9 cellular contexts compared by ENCODE assay signal in the genomic region with DNA sequence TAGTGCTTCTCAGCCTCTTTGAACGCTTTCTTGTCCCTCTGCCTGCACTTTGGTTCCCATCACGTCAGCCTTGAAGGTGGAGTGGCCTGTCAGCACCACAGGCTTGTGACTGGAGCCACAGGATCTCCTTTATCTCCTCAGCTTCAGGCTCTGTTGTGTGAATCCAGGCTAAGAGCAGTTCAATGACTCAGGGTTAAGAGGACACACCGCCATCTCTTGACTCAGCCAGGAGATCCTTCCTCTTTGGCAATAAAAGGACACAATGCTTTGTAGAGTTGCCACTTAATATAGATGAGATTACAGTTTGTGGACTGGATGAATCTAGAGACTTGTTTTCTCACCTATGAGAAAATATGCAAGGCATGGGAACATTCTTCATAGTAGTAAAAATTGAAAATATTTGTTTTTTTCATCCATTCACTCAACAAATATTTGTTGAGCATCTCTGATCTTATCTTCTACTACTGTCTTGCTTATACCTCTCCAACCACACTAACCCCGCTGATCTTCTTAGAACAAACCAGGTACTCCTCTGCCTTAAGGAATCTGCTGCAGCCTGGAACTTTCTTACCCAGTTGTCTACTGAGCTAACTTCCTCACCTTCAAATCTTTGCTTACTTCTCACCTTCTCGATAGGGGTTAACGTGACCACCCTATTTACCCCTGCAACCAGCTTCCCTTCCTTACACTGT.
DNase-seq lines count a peak whose midpoint lies in the region; ATAC-seq and TF ChIP-seq lines count a peak whose summit lies in the region.
"Had no signal": no experiment of that assay in that cellular context is flagged by ENCODE, and none has a peak within 500 bp of the region (broad histone marks: within the 10 kb centered on the region; RNA-seq: fewer than 3 reads in every experiment).

No MANE protein-coding gene starts in this region.

- H3K14ac ChIP-seq in trophoblast cell (ENCODE audit: low read length) = no peak overlapping the region

- H3F3A ChIP-seq in PC-9 (ENCODE audit: insufficient read depth, low read depth) = peaks cover 51% of the 10 kb centered on the region

- H3K36me3 Mint-ChIP-seq in activated CD4-positive, alpha-beta T cell treated with anti-CD3 and anti-CD28 coated beads, Interleukin-2, amount 10 ng/mL, durations not matched to agents 7 days and 5 days (ENCODE audit: low read depth) = no peaks in the 10 kb centered on the region
- no peaks in the 10 kb centered on the region for H3K36me3 Mint-ChIP-seq in activated T-helper 2 cell treated with anti-CD3 and anti-CD28 coated beads, Interferon-gamma antibody, Interleukin-2, Interleukin-4, amounts not matched to agents 10 μg/mL and 5 μg/mL and 100 μg/mL, durations not matched to agents 14 hours and 24 hours and 36 hours (ENCODE audit: low read depth)

- no peak overlapping the region for H3K9ac ChIP-seq in trophoblast cell (ENCODE audit: low read length)

- peak overlapping the region; percentile 98 for H3K27ac ChIP-seq in PC-9
- no peak overlapping the region for H3K27ac ChIP-seq in heart left ventricle
- H3K27ac ChIP-seq in trophoblast cell (ENCODE audit: low read depth, low read length) = peak overlapping the region; percentile 53
- H3K27ac ChIP-seq: adrenal gland had no signal

- H2AK5ac ChIP-seq in trophoblast cell (ENCODE audit: low read length) = no peak overlapping the region

- CTCF ChIA-PET in PC-9 (lab: Charles Lee) = interaction anchor here (1.4 kb wide), 1 partner anchor 40 kb away, joined by 3 read pairs; no protein-coding TSS in a partner anchor
- CTCF ChIA-PET in activated CD4-positive, alpha-beta T cell treated with anti-CD3 and anti-CD28 coated beads, Interleukin-2, amount 10 ng/mL, durations not matched to agents 7 days and 5 days (lab: Charles Lee) = interaction anchor here (1.0 kb wide), 1 partner anchor 24 kb away, joined by 3 read pairs; no protein-coding TSS in a partner anchor

- no peaks in the 10 kb centered on the region for H4K20me1 ChIP-seq in PC-9 (ENCODE audit: insufficient read depth)

- no peak overlapping the region for H3K4me3 Mint-ChIP-seq in activated CD4-positive, alpha-beta T cell treated with anti-CD3 and anti-CD28 coated beads, Interleukin-2, amount 10 ng/mL, durations not matched to agents 7 days and 5 days
- H3K4me3 Mint-ChIP-seq in activated T-helper 2 cell treated with anti-CD3 and anti-CD28 coated beads, Interferon-gamma antibody, Interleukin-2, Interleukin-4, amounts not matched to agents 10 μg/mL and 5 μg/mL and 100 μg/mL, durations not matched to agents 14 hours and 24 hours and 36 hours (ENCODE audit: low read depth) = no peak overlapping the region

- POLR2A ChIA-PET in PC-9 (lab: Charles Lee; ENCODE audit: unreplicated experiment) = interaction anchor here (0.6 to 1.6 kb wide), 8 partner anchors 38 to 208 kb away, joined by 4 to 11 read pairs (median 5); no protein-coding TSS in a partner anchor
- POLR2A ChIA-PET in activated CD4-positive, alpha-beta T cell treated with anti-CD3 and anti-CD28 coated beads, Interleukin-2, amount 10 ng/mL, durations not matched to agents 7 days and 5 days (lab: Charles Lee) = no interaction called here

- H3K79me2 ChIP-seq in PC-9 (ENCODE audit: low read depth) (no peaks in the 10 kb centered on the region), trophoblast cell (ENCODE audit: control insufficient read depth, insufficient read depth, low read length, poor library complexity) (no peaks in the 10 kb centered on the region)

- no peaks in the 10 kb centered on the region for H3K4me1 Mint-ChIP-seq in activated CD4-positive, alpha-beta T cell treated with anti-CD3 and anti-CD28 coated beads, Interleukin-2, amount 10 ng/mL, durations not matched to agents 7 days and 5 days
- no peaks in the 10 kb centered on the region for H3K4me1 Mint-ChIP-seq in activated T-helper 2 cell treated with anti-CD3 and anti-CD28 coated beads, Interferon-gamma antibody, Interleukin-2, Interleukin-4, amounts not matched to agents 10 μg/mL and 5 μg/mL and 100 μg/mL, durations not matched to agents 14 hours and 24 hours and 36 hours (ENCODE audit: low read depth)

- H3K36me3 ChIP-seq in PC-9 (ENCODE audit: low read depth) = no peaks in the 10 kb centered on the region
- no peaks in the 10 kb centered on the region for H3K36me3 ChIP-seq in heart left ventricle
- no peaks in the 10 kb centered on the region for H3K36me3 ChIP-seq in trophoblast cell (ENCODE audit: control insufficient read depth in 1 of 2, insufficient read depth in 2 of 2, low read length in 2 of 2)
- H3K36me3 ChIP-seq: adrenal gland had no signal

- TF ChIP-seq POLR2A in heart left ventricle (IDR thresholded peaks at IDR 0.05) = no peak

- no peak overlapping the region for H4K8ac ChIP-seq in trophoblast cell (ENCODE audit: low read depth, low read length)

- H3K4me1 ChIP-seq in PC-9 (replicated peaks; ENCODE audit: insufficient read depth) (peaks cover 72% of the 10 kb centered on the region), heart left ventricle (peaks cover 0 to 10% (median 0%) of the 10 kb centered on the region in 12 donors), trophoblast cell (ENCODE audit: control insufficient read depth in 1 of 2, insufficient read depth in 2 of 2, low read length in 2 of 2) (peaks cover 5 to 14% of the 10 kb centered on the region in 2 experiments)
- H3K4me1 ChIP-seq: adrenal gland had no signal

- peak overlapping the region; percentile 4 for H2BK12ac ChIP-seq in trophoblast cell (ENCODE audit: low read length)

- H2BK5ac ChIP-seq in trophoblast cell (ENCODE audit: low read depth, low read length, poor library complexity) = peak overlapping the region; percentile 13

- H2BK120ac ChIP-seq in trophoblast cell (ENCODE audit: insufficient read depth, low read length, poor library complexity) = no peak overlapping the region

- peak; percentile 86 to 99 (median 94) for ATAC-seq in heart left ventricle
- ATAC-seq in GM21526 (IDR thresholded peaks at IDR 0.05; ENCODE audit: low FRiP score, unreplicated experiment) = no peak

- H3K27me3 ChIP-seq in PC-9 (ENCODE audit: insufficient read depth, low read depth) (no peaks in the 10 kb centered on the region), heart left ventricle (no peaks in the 10 kb centered on the region), trophoblast cell (ENCODE audit: insufficient read depth, low read length) (no peaks in the 10 kb centered on the region)
- H3K27me3 ChIP-seq: adrenal gland had no signal

- WGBS in heart left ventricle, 4 donors = 56 to 59% (median 57%) methylated on average over 6 of the region's 6 CpGs
- WGBS in trophoblast cell (ENCODE audit: extremely low coverage, insufficient coverage, insufficient read length) = no CpG with 5 or more reads among the region's 6 CpGs

- no peaks in the 10 kb centered on the region for H3K9me3 Mint-ChIP-seq in activated CD4-positive, alpha-beta T cell treated with anti-CD3 and anti-CD28 coated beads, Interleukin-2, amount 10 ng/mL, durations not matched to agents 7 days and 5 days
- no peaks in the 10 kb centered on the region for H3K9me3 Mint-ChIP-seq in activated T-helper 2 cell treated with anti-CD3 and anti-CD28 coated beads, Interferon-gamma antibody, Interleukin-2, Interleukin-4, amounts not matched to agents 10 μg/mL and 5 μg/mL and 100 μg/mL, durations not matched to agents 14 hours and 24 hours and 36 hours

- no peak overlapping the region for H3K23ac ChIP-seq in trophoblast cell (ENCODE audit: low read length)

- H3K27ac Mint-ChIP-seq in activated CD4-positive, alpha-beta T cell treated with anti-CD3 and anti-CD28 coated beads, Interleukin-2, amount 10 ng/mL, durations not matched to agents 7 days and 5 days = no peak overlapping the region
- H3K27ac Mint-ChIP-seq in activated T-helper 2 cell treated with anti-CD3 and anti-CD28 coated beads, Interferon-gamma antibody, Interleukin-2, Interleukin-4, amounts not matched to agents 10 μg/mL and 5 μg/mL and 100 μg/mL, durations not matched to agents 14 hours and 24 hours and 36 hours = no peak overlapping the region

- no peak overlapping the region for H2AFZ ChIP-seq in PC-9
- H2AFZ ChIP-seq in trophoblast cell (ENCODE audit: insufficient read depth, low read length, poor library complexity) = no peak overlapping the region

- no peak overlapping the region for H3K4ac ChIP-seq in trophoblast cell (ENCODE audit: low read depth, low read length)

- intact Hi-C loops in PC-9 (cut with micrococcal nuclease; ENCODE audit: unreplicated experiment) = loop anchor here (1.0 kb wide), 7 partner anchors 32 to 206 kb away; no protein-coding TSS in a partner anchor
- intact Hi-C loops in heart left ventricle (cut with DNase I) = no loop called here
- intact Hi-C loops in posterior cingulate gyrus (cut with DNase I) = no loop called here
- intact Hi-C loops in activated T-helper 2 cell treated with anti-CD3 and anti-CD28 coated beads, Interferon-gamma antibody, Interleukin-2, Interleukin-4, amounts not matched to agents 10 μg/mL and 5 μg/mL and 100 μg/mL, durations not matched to agents 14 hours and 24 hours and 36 hours (cut with micrococcal nuclease) = no loop called here

- H3K18ac ChIP-seq in trophoblast cell (ENCODE audit: low read length) = no peak overlapping the region

- peaks cover 5% of the 10 kb centered on the region for H3K79me1 ChIP-seq in trophoblast cell (ENCODE audit: low read length)

- H3K4me2 ChIP-seq in PC-9 (peak overlapping the region; percentile 67), trophoblast cell (ENCODE audit: low read length) (no peak overlapping the region)

- TSS peak; percentile 71 for BruUV-seq in PC-9 (replicated peaks; lab: Mats Ljungman, UMichigan)

- no peak overlapping the region for H4K12ac ChIP-seq in trophoblast cell (ENCODE audit: low read depth, low read length)

- no peaks in the 10 kb centered on the region for H3K27me3 Mint-ChIP-seq in activated CD4-positive, alpha-beta T cell treated with anti-CD3 and anti-CD28 coated beads, Interleukin-2, amount 10 ng/mL, durations not matched to agents 7 days and 5 days
- no peaks in the 10 kb centered on the region for H3K27me3 Mint-ChIP-seq in activated T-helper 2 cell treated with anti-CD3 and anti-CD28 coated beads, Interferon-gamma antibody, Interleukin-2, Interleukin-4, amounts not matched to agents 10 μg/mL and 5 μg/mL and 100 μg/mL, durations not matched to agents 14 hours and 24 hours and 36 hours (ENCODE audit: low read depth)

- no peaks in the 10 kb centered on the region for H3K9me2 ChIP-seq in PC-9 (ENCODE audit: insufficient read depth)

- H4K91ac ChIP-seq in trophoblast cell (ENCODE audit: low read depth, low read length) = no peak overlapping the region

- peaks cover 6% of the 10 kb centered on the region; the same call in 1 of the 2 replicates for H3K9me3 ChIP-seq in PC-9 (ENCODE audit: insufficient read depth, low read depth)
- H3K9me3 ChIP-seq in heart left ventricle = peaks cover 0 to 9% (median 2%) of the 10 kb centered on the region in 12 donors
- H3K9me3 ChIP-seq in trophoblast cell (ENCODE audit: insufficient read depth, low read depth, low read length) = no peaks in the 10 kb centered on the region
- H3K9me3 ChIP-seq: adrenal gland had no signal

- TF ChIP-seq CTCF in PC-9 (conservative IDR thresholded peaks at IDR 0.05) (no peak), heart left ventricle (IDR thresholded peaks at IDR 0.05) (no peak)

- H3K4me3 ChIP-seq in PC-9 (no peak overlapping the region; the same call in 1 of the 2 replicates), heart left ventricle (no peak overlapping the region), trophoblast cell (ENCODE audit: low read depth, low read length) (no peak overlapping the region)
- H3K4me3 ChIP-seq: adrenal gland had no signal

- DNase-seq in ELR (ENCODE audit: low read depth) = peak; percentile 56
- peak; percentile 74 to 98 for DNase-seq in PC-9
- DNase-seq in heart left ventricle = peak in 4 of 5 donors; percentile 33 to 78 (median 67)
- DNase-seq in trophoblast cell = peak; percentile 91 to 95
- no peak for DNase-seq in posterior cingulate gyrus
- no peak for DNase-seq in activated CD4-positive, alpha-beta T cell treated with anti-CD3 and anti-CD28 coated beads, Interleukin-2, amount 10 ng/mL, durations not matched to agents 7 days and 5 days
- DNase-seq in activated T-helper 2 cell treated with anti-CD3 and anti-CD28 coated beads, Interferon-gamma antibody, Interleukin-2, Interleukin-4, amounts not matched to agents 10 μg/mL and 5 μg/mL and 100 μg/mL, durations not matched to agents 14 hours and 24 hours and 36 hours (ENCODE audit: low spot score) = no peak

Comparison
In these comparisons a context has a peak if more than half of its experiments do, and no peak if none do; other contexts are left out.
1. DNase-seq: peak in ELR (single experiment), PC-9 (2 of 2), heart left ventricle (4 of 5) and trophoblast cell (2 of 2); none in posterior cingulate gyrus (0 of 10), activated CD4-positive, alpha-beta T cell treated with anti-CD3 and anti-CD28 coated beads, Interleukin-2, amount 10 ng/mL, durations not matched to agents 7 days and 5 days (single experiment) and activated T-helper 2 cell treated with anti-CD3 and anti-CD28 coated beads, Interferon-gamma antibody, Interleukin-2, Interleukin-4, amounts not matched to agents 10 μg/mL and 5 μg/mL and 100 μg/mL, durations not matched to agents 14 hours and 24 hours and 36 hours (single experiment).
2. H3K27ac ChIP-seq: peak in PC-9 (single experiment) and trophoblast cell (single experiment); none in heart left ventricle (0 of 12).